ENCODE assay signal across 31 cellular contexts in genomic region chr17:42053701-42054100, GRCh38. TPM values are rescaled to one million over a fixed set of nuclear protein-coding genes. Genes with fewer than 3 reads are reported as not detected.
"Had no signal": no experiment of that assay in that cellular context is flagged by ENCODE, and none has a peak within 500 bp of the region (broad histone marks: within the 10 kb centered on the region; RNA-seq: fewer than 3 reads in every experiment).

No MANE protein-coding gene starts in this region.

- H3K4me3 Mint-ChIP-seq: activated CD8-positive, alpha-beta memory T cell treated with anti-CD3 and anti-CD28 coated beads, Interleukin-2, amount 10 ng/mL, durations not matched to agents 7 days and 5 days; activated CD8-positive, alpha-beta T cell treated with anti-CD3 and anti-CD28 coated beads for 36 hours; activated naive CD8-positive, alpha-beta T cell treated with anti-CD3 and anti-CD28 coated beads for 36 hours; naive thymus-derived CD8-positive, alpha-beta T cell; stimulated activated memory B cell treated with anti-CD40 and anti-IgM and Interleukin-4, amounts not matched to agents 10 μg/mL and 1 μg/mL and 100 μg/mL, for 72 hours had no signal

- H3K4me2 ChIP-seq: smooth muscle cell had no signal

- H3K27me3 ChIP-seq: adrenal gland, body of pancreas, cardiac muscle cell, thyroid gland had no signal

- H3K27ac Mint-ChIP-seq: activated CD8-positive, alpha-beta memory T cell treated with anti-CD3 and anti-CD28 coated beads, Interleukin-2, amount 10 ng/mL, durations not matched to agents 7 days and 5 days; activated CD8-positive, alpha-beta T cell treated with anti-CD3 and anti-CD28 coated beads for 36 hours; activated naive CD8-positive, alpha-beta T cell treated with anti-CD3 and anti-CD28 coated beads for 36 hours; naive thymus-derived CD8-positive, alpha-beta T cell; stimulated activated memory B cell treated with anti-CD40 and anti-IgM and Interleukin-4, amounts not matched to agents 10 μg/mL and 1 μg/mL and 100 μg/mL, for 72 hours had no signal

- H3K9me3 Mint-ChIP-seq: activated CD8-positive, alpha-beta T cell treated with anti-CD3 and anti-CD28 coated beads for 36 hours; activated naive CD8-positive, alpha-beta T cell treated with anti-CD3 and anti-CD28 coated beads for 36 hours; naive thymus-derived CD8-positive, alpha-beta T cell had no signal

- H3K27ac ChIP-seq: adrenal gland, body of pancreas, cardiac muscle cell, coronary artery, dorsolateral prefrontal cortex, stomach, thyroid gland, upper lobe of right lung had no signal

- ATAC-seq: activated CD8-positive, alpha-beta memory T cell treated with anti-CD3 and anti-CD28 coated beads, Interleukin-2, amount 10 ng/mL, durations not matched to agents 7 days and 5 days; activated CD8-positive, alpha-beta T cell treated with anti-CD3 and anti-CD28 coated beads for 36 hours; body of pancreas; left cardiac atrium; naive thymus-derived CD8-positive, alpha-beta T cell; stimulated activated memory B cell treated with anti-CD40 and anti-IgM and Interleukin-4, amounts not matched to agents 10 μg/mL and 1 μg/mL and 100 μg/mL, for 72 hours; upper lobe of right lung had no signal

- DNase-seq: activated CD4-positive, alpha-beta T cell treated with anti-CD3 and anti-CD28 coated beads, Interleukin-2, amount 50 U/mL, for 1 hour; activated CD8-positive, alpha-beta memory T cell treated with anti-CD3 and anti-CD28 coated beads, Interleukin-2, amount 10 ng/mL, durations not matched to agents 7 days and 5 days; activated CD8-positive, alpha-beta T cell treated with anti-CD3 and anti-CD28 coated beads for 36 hours; activated naive CD4-positive, alpha-beta T cell; activated naive CD8-positive, alpha-beta T cell treated with anti-CD3 and anti-CD28 coated beads for 36 hours; activated T-cell treated with anti-CD3 and anti-CD28 coated beads, Interleukin-2, amount 50 U/mL, for 48 hours; adrenal gland; aorta; body of pancreas; dorsolateral prefrontal cortex; effector memory CD4-positive, alpha-beta T cell; erythroblast; head of caudate nucleus; hippocampal formation; left cardiac atrium; mammary epithelial cell; midbrain; naive thymus-derived CD8-positive, alpha-beta T cell; posterior cingulate gyrus; stimulated activated CD4-positive, alpha-beta T cell treated with anti-CD3 and anti-CD28 coated beads, Interleukin-1b, Interleukin-23, amount 100 ng/mL, for 48 hours; stimulated activated CD4-positive, alpha-beta T cell treated with anti-CD3 and anti-CD28 coated beads, Interleukin-4, amount 100 ng/mL, for 4 hours; stimulated activated CD8-positive, alpha-beta memory T cell treated with anti-CD3 and anti-CD28 coated beads, Interleukin-4, amount 100 ng/mL, for 48 hours; stomach; T-helper 2 cell; thyroid gland; upper lobe of right lung had no signal

- H3K4me3 ChIP-seq: adrenal gland, body of pancreas, cardiac muscle cell, coronary artery, dorsolateral prefrontal cortex, smooth muscle cell, stomach, thyroid gland, upper lobe of right lung had no signal

- H3K9me3 ChIP-seq: adrenal gland, body of pancreas, stomach, thyroid gland, upper lobe of right lung had no signal

- H3K36me3 ChIP-seq: adrenal gland, cardiac muscle cell, stomach, thyroid gland, upper lobe of right lung had no signal

- H3K36me3 Mint-ChIP-seq: activated CD8-positive, alpha-beta memory T cell treated with anti-CD3 and anti-CD28 coated beads, Interleukin-2, amount 10 ng/mL, durations not matched to agents 7 days and 5 days; activated naive CD8-positive, alpha-beta T cell treated with anti-CD3 and anti-CD28 coated beads for 36 hours; naive thymus-derived CD8-positive, alpha-beta T cell; stimulated activated memory B cell treated with anti-CD40 and anti-IgM and Interleukin-4, amounts not matched to agents 10 μg/mL and 1 μg/mL and 100 μg/mL, for 72 hours had no signal

RNA-seq across cellular contexts. Expression of gene ZNF385C, which starts 44.6 kb away (rescaled TPM):
- total RNA-seq: aorta, osteoblast had no signal

RNA-seq across cellular contexts. Expression of gene DHX58, which starts 58.8 kb away (rescaled TPM):
- polyA plus RNA-seq: cardiac muscle cell, smooth muscle cell had no signal
